Comparison of ENCODE assay signal across 13 cellular contexts in genomic region chr2:167049659-167050058, GRCh38.
DNase-seq lines count a peak whose midpoint lies in the region; ATAC-seq and TF ChIP-seq lines count a peak whose summit lies in the region.
"Had no signal": no experiment of that assay in that cellular context is flagged by ENCODE, and none has a peak within 500 bp of the region (broad histone marks: within the 10 kb centered on the region; RNA-seq: fewer than 3 reads in every experiment).

No MANE protein-coding gene starts in this region.

- H3K4me3 ChIP-seq in IMR-90 (ENCODE audit: insufficient read depth, low read depth, low read length) (no peak overlapping the region), SK-N-MC (peak overlapping the region; percentile 61), skeletal muscle satellite cell (ENCODE audit: low read length) (no peak overlapping the region)
- H3K4me3 ChIP-seq: GM12878 had no signal

- H4K5ac ChIP-seq in IMR-90 (ENCODE audit: low read depth, low read length), result no peak overlapping the region

- dilution Hi-C loops in IMR-90 (cut with HindIII; ENCODE audit: low sequenced_read_pairs, unreplicated experiment), result no loop called here

- H3K18ac ChIP-seq in IMR-90 (ENCODE audit: low read depth, low read length), result no peak overlapping the region

- H3K79me1 ChIP-seq in IMR-90 (ENCODE audit: low read depth in 1 of 2, low read length in 2 of 2), result no peaks in the 10 kb centered on the region

- TF ChIP-seq RAD21 in IMR-90 (IDR thresholded peaks at IDR 0.05; ENCODE audit: low read length), result no peak

- no peak overlapping the region for H3K4ac ChIP-seq in IMR-90 (ENCODE audit: low read depth, low read length)

- ATAC-seq in GM18519 (IDR thresholded peaks at IDR 0.05; ENCODE audit: low FRiP score, unreplicated experiment) (peak; percentile 55), IMR-90 (ENCODE audit: low read depth) (no peak), HG03520 (IDR thresholded peaks at IDR 0.05; ENCODE audit: unreplicated experiment) (no peak)
- ATAC-seq: GM12878 had no signal

- no peak overlapping the region for H3K14ac ChIP-seq in IMR-90 (replicated peaks; ENCODE audit: low read depth, low read length)

- H3K27ac ChIP-seq in IMR-90 (ENCODE audit: insufficient read depth, low read length) (no peak overlapping the region), SK-N-MC (peak overlapping the region; percentile 71)

- no peak overlapping the region for H3K9ac ChIP-seq in IMR-90 (ENCODE audit: low read depth, low read length)
- peak overlapping the region; percentile 54 for H3K9ac ChIP-seq in SK-N-MC (ENCODE audit: insufficient read length)
- H3K9ac ChIP-seq in skeletal muscle satellite cell (ENCODE audit: low read depth, low read length), result no peak overlapping the region

- no peaks in the 10 kb centered on the region for H3K9me3 ChIP-seq in IMR-90 (ENCODE audit: control insufficient read depth, insufficient read depth, low read length)
- H3K9me3 ChIP-seq in SK-N-MC (ENCODE audit: low read depth, low read length), result no peaks in the 10 kb centered on the region
- no peaks in the 10 kb centered on the region for H3K9me3 ChIP-seq in skeletal muscle satellite cell (replicated peaks; ENCODE audit: low read length)

- no peaks in the 10 kb centered on the region for H3K27me3 ChIP-seq in IMR-90 (ENCODE audit: control insufficient read depth, insufficient read depth, low read length)
- no peaks in the 10 kb centered on the region for H3K27me3 ChIP-seq in skeletal muscle satellite cell (ENCODE audit: control insufficient read depth, insufficient read depth, low read length)

- no peak overlapping the region for H2AK9ac ChIP-seq in IMR-90 (replicated peaks; ENCODE audit: low read depth, low read length, poor library complexity)

- no peak overlapping the region for H3K56ac ChIP-seq in IMR-90 (ENCODE audit: extremely low read depth, insufficient read depth, low read length)

- H2AK5ac ChIP-seq in IMR-90 (ENCODE audit: low read depth, low read length), result no peak overlapping the region

- TF ChIP-seq CTCF in IMR-90 (conservative IDR thresholded peaks at IDR 0.05; ENCODE audit: low read depth, low read length), result no peak

- no peaks in the 10 kb centered on the region for H3K4me1 ChIP-seq in IMR-90 (ENCODE audit: control insufficient read depth, insufficient read depth, low read length)
- peaks cover 2% of the 10 kb centered on the region for H3K4me1 ChIP-seq in skeletal muscle satellite cell (ENCODE audit: control insufficient read depth, insufficient read depth, low read length)

- WGBS in IMR-90 (ENCODE audit: extremely low coverage in 2 of 2, insufficient read length in 1 of 2), 2 experiments, result no CpG with 5 or more reads among the region's 3 CpGs

- no TSS peak for BruUV-seq in IMR-90 (replicated peaks; lab: Mats Ljungman, UMichigan)

- H2BK20ac ChIP-seq in IMR-90 (ENCODE audit: low read depth, low read length), result no peak overlapping the region

- DNase-seq in IMR-90, result no peak
- no peak for DNase-seq in SK-N-MC (ENCODE audit: low read depth, low spot score)
- no peak for DNase-seq in posterior cingulate gyrus
- no peak for DNase-seq in NCI-H1930 (lab: John Stamatoyannopoulos, UW)
- DNase-seq: C1 segment of cervical spinal cord; Calu3; CD4-positive, alpha-beta T cell; DMS 273 treated with DMSO at 0.1 percent for 48 hours; HCEC 1CT had no signal

- H3K9me1 ChIP-seq in IMR-90 (ENCODE audit: insufficient read depth, low read length), result no peaks in the 10 kb centered on the region

- H4K8ac ChIP-seq in IMR-90 (ENCODE audit: low read depth in 2 of 2, low read length in 2 of 2), result no peak overlapping the region

- POLR2A ChIA-PET in IMR-90 (lab: Charles Lee; ENCODE audit: unreplicated experiment), result interaction anchor here (0.8 kb wide), 1 partner anchor 13 kb away, joined by 3 read pairs; no protein-coding TSS in a partner anchor

- H4K91ac ChIP-seq in IMR-90 (ENCODE audit: insufficient read depth, low read depth, low read length), result no peak overlapping the region

- TF ChIP-seq POLR2A in IMR-90 (IDR thresholded peaks at IDR 0.05; ENCODE audit: low read depth, low read length), result no peak

- CTCF ChIA-PET in IMR-90 (lab: Yijun Ruan, JAX), result interaction anchor here (0.6 to 0.7 kb wide), 2 partner anchors 105 to 1111 kb away, joined by 3 read pairs; no protein-coding TSS in a partner anchor

- H3K36me3 ChIP-seq in IMR-90 (ENCODE audit: control insufficient read depth, insufficient read depth, low read length) (no peaks in the 10 kb centered on the region), SK-N-MC (ENCODE audit: insufficient read depth, low read length) (no peaks in the 10 kb centered on the region), skeletal muscle satellite cell (ENCODE audit: insufficient read depth, low read length) (no peaks in the 10 kb centered on the region)

- H2BK15ac ChIP-seq in IMR-90 (ENCODE audit: low read depth, low read length), result no peak overlapping the region

- intact Hi-C loops in IMR-90 (cut with micrococcal nuclease), result loop anchor here (10.0 kb wide), 2 partner anchors 245 to 345 kb away; partner anchors contain the start of gene B3GALT1
- intact Hi-C loops in posterior cingulate gyrus (cut with DNase I), result no loop called here

- peak overlapping the region; percentile 58 for H3K4me2 ChIP-seq in IMR-90 (ENCODE audit: low read depth, low read length)
- peak overlapping the region; percentile 60 for H3K4me2 ChIP-seq in skeletal muscle satellite cell (ENCODE audit: low read length)

- no peak overlapping the region for H2AFZ ChIP-seq in IMR-90 (replicated peaks; ENCODE audit: low read length, poor library complexity)

- peak overlapping the region; percentile 68; the same call in 1 of the 2 replicates for H2BK120ac ChIP-seq in IMR-90 (ENCODE audit: low read depth, low read length)

- no peaks in the 10 kb centered on the region for H4K20me1 ChIP-seq in IMR-90 (ENCODE audit: insufficient read depth, low read length)

- no peak overlapping the region for H3K23ac ChIP-seq in IMR-90 (ENCODE audit: low read depth, low read length)

- no peak overlapping the region for H2BK5ac ChIP-seq in IMR-90 (ENCODE audit: low read depth, low read length, poor library complexity, severe bottlenecking)

- in situ Hi-C loops in IMR-90 (cut with MboI; ENCODE audit: low sequenced_read_pairs), result no loop called here

TF ChIP-seq in IMR-90, 13 proteins besides CTCF, POLR2A, EP300 and RAD21:
- TF ChIP-seq CEBPB (IDR thresholded peaks at IDR 0.05; ENCODE audit: low read depth, low read length) (no peak), SMC3 (IDR thresholded peaks at IDR 0.05; ENCODE audit: low read depth, low read length) (no peak), USF2 (IDR thresholded peaks at IDR 0.05; ENCODE audit: low read depth, low read length) (no peak), MAZ (IDR thresholded peaks at IDR 0.05; ENCODE audit: borderline replicate concordance, low read depth, low read length) (no peak), RFX5 (IDR thresholded peaks at IDR 0.05; ENCODE audit: low read depth, low read length) (no peak), RCOR1 (IDR thresholded peaks at IDR 0.05; ENCODE audit: insufficient replicate concordance, low read length) (no peak), CHD1 (IDR thresholded peaks at IDR 0.05; ENCODE audit: low read depth, low read length) (no peak)
